Comparison of ENCODE assay signal across 2 cellular contexts in the genomic region with DNA sequence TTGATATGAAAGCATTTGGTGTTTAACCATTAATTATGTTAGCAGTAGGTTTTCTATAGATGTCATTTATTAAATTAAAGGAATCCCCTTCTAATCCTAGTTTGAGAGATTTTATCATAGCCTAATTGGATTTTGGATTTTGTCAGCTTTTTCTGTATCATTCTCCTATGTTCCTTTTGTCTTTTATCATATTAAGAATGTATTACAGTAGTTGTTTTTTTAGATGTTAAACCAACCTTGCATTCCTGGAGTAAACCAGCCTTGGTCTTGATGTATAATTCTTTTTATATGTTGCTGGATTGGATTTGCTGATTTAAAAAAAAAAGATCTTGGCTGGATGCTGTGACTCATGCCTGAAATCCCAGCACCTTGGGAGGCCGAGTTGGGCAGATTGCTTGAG.
TF ChIP-seq lines count a peak whose summit lies in the region.

No MANE protein-coding gene starts in this region.

TF ChIP-seq in GM12878, 131 proteins besides CTCF, POLR2A, EP300 and RAD21:
- TF ChIP-seq BMI1 (IDR thresholded peaks at IDR 0.05; ENCODE audit: borderline replicate concordance): no peak
- no peak for TF ChIP-seq WRNIP1 (IDR thresholded peaks at IDR 0.05; ENCODE audit: borderline replicate concordance, low read depth, low read length)
- no peak for TF ChIP-seq RFX5 (IDR thresholded peaks at IDR 0.05; ENCODE audit: low read depth, low read length)
- peak; percentile 39; the same call in 1 of the 2 replicates for TF ChIP-seq CBX5 (IDR thresholded peaks at IDR 0.05; ENCODE audit: low read depth)
- no peak for TF ChIP-seq KAT2A (conservative IDR thresholded peaks at IDR 0.05; ENCODE audit: control insufficient read depth, low read depth, low read length)
- TF ChIP-seq CREM (IDR thresholded peaks at IDR 0.05; ENCODE audit: low read depth): no peak
TF ChIP-seq in GM12878: peak in this region for 1.

TF ChIP-seq in SK-N-SH treated with all-trans-retinoic acid at 6 μM for 48 hours, 23 proteins besides CTCF, POLR2A, EP300 and RAD21:
- TF ChIP-seq ZNF70 (CRISPR knock-in tag; IDR thresholded peaks at IDR 0.05) (no peak), TCF4 (CRISPR knock-in tag; IDR thresholded peaks at IDR 0.05; ENCODE audit: borderline replicate concordance) (no peak), ZFP30 (CRISPR knock-in tag; IDR thresholded peaks at IDR 0.05) (no peak), ZNF8 (CRISPR knock-in tag; IDR thresholded peaks at IDR 0.05) (no peak)
TF ChIP-seq in SK-N-SH treated with all-trans-retinoic acid at 6 μM for 48 hours: peak in this region for 0.
